In the genomic region with DNA sequence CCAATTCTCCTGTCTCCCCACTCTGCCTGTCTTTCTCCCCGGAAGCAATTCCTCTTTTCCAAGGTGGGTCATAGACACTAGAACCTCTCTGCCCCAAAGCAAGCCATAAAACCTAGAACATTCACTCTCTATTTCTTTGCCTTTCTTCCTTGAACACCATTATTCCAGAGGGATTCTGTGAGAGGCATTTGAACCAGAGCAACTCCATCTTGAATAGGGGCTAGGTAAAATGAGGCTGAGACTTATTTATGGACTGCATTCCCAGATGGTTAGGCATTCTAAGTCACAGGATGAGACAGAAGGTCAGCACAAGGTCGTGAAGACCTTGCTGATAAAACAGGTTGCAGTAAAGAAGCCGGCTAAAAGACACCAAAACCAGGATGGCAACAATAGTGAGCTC, we compare ENCODE assay signal across 1 cellular context.
TF ChIP-seq lines count a peak whose summit lies in the region.

No MANE protein-coding gene starts in this region.

TF ChIP-seq in K562, 482 proteins besides CTCF, POLR2A, EP300 and RAD21 (continued from another document):
- TF ChIP-seq SNRNP70 (optimal IDR thresholded peaks at IDR 0.05; ENCODE audit: low read depth, low read length) (no peak), ZNF75A (CRISPR knock-in tag; IDR thresholded peaks at IDR 0.05) (no peak), SREBF1 (IDR thresholded peaks at IDR 0.05; ENCODE audit: borderline replicate concordance, low read depth, low read length) (no peak), SMARCA5 (IDR thresholded peaks at IDR 0.05) (no peak), SP2 (IDR thresholded peaks at IDR 0.05; ENCODE audit: extremely low read depth, low read depth, low read length, poor library complexity, severe bottlenecking) (no peak), KDM1A (IDR thresholded peaks at IDR 0.05) (no peak), CBX2 (IDR thresholded peaks at IDR 0.05; ENCODE audit: insufficient read depth, low read length, poor library complexity, severe bottlenecking) (no peak), ZBTB33 (CRISPR knock-in tag; IDR thresholded peaks at IDR 0.05) (no peak), PTRF (tag; IDR thresholded peaks at IDR 0.05) (peak; percentile 56; the same call in 1 of the 2 replicates), ZNF518B (CRISPR knock-in tag; IDR thresholded peaks at IDR 0.05) (no peak), SETDB1 (IDR thresholded peaks at IDR 0.05; ENCODE audit: low read length) (no peak), FOXO4 (CRISPR knock-in tag; IDR thresholded peaks at IDR 0.05) (no peak), SMAD2 (IDR thresholded peaks at IDR 0.05; ENCODE audit: low read depth, low read length) (no peak), HMGN3 (IDR thresholded peaks at IDR 0.05; ENCODE audit: borderline replicate concordance, extremely low read depth, insufficient read length, low read depth, low read length) (no peak), POU5F1 (IDR thresholded peaks at IDR 0.05; ENCODE audit: borderline replicate concordance, low read depth, low read length, partially characterized antibody) (no peak), MYC (IDR thresholded peaks at IDR 0.05; ENCODE audit: low read depth, low read length) (no peak), MYC (CRISPR knock-in tag; IDR thresholded peaks at IDR 0.05; ENCODE audit: borderline replicate concordance, low read depth) (no peak), PBX2 (CRISPR knock-in tag; IDR thresholded peaks at IDR 0.05; ENCODE audit: low read depth) (no peak), PBX2 (tag; conservative IDR thresholded peaks at IDR 0.05; ENCODE audit: low read depth) (0 out of 2 replicates have a peak, but pooled peaks have one; percentile 23), ZNF174 (CRISPR knock-in tag; IDR thresholded peaks at IDR 0.05) (no peak), EWSR1 (IDR thresholded peaks at IDR 0.05; ENCODE audit: borderline replicate concordance, low read depth, partially characterized antibody) (no peak), ARNT (IDR thresholded peaks at IDR 0.05) (no peak), FOXJ2 (tag; IDR thresholded peaks at IDR 0.05) (no peak), CBX1 (IDR thresholded peaks at IDR 0.05; ENCODE audit: low read depth) (no peak), MTA2 (IDR thresholded peaks at IDR 0.05; ENCODE audit: low read depth) (no peak), GTF2F1 (IDR thresholded peaks at IDR 0.05; ENCODE audit: low read depth, low read length) (no peak), NR1H2 (CRISPR knock-in tag; IDR thresholded peaks at IDR 0.05) (no peak), RBM25 (IDR thresholded peaks at IDR 0.05; ENCODE audit: low read depth, low read length, severe bottlenecking) (no peak)
- TF ChIP-seq, protein P1, sequence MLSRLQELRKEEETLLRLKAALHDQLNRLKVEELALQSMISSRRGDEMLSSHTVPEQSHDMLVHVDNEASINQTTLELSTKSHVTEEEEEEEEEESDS (CRISPR knock-in tag; IDR thresholded peaks at IDR 0.05), result no peak
- TF ChIP-seq, protein P2, sequence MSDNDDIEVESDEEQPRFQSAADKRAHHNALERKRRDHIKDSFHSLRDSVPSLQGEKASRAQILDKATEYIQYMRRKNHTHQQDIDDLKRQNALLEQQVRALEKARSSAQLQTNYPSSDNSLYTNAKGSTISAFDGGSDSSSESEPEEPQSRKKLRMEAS (CRISPR knock-in tag; IDR thresholded peaks at IDR 0.05), result no peak
- TF ChIP-seq, protein P3, sequence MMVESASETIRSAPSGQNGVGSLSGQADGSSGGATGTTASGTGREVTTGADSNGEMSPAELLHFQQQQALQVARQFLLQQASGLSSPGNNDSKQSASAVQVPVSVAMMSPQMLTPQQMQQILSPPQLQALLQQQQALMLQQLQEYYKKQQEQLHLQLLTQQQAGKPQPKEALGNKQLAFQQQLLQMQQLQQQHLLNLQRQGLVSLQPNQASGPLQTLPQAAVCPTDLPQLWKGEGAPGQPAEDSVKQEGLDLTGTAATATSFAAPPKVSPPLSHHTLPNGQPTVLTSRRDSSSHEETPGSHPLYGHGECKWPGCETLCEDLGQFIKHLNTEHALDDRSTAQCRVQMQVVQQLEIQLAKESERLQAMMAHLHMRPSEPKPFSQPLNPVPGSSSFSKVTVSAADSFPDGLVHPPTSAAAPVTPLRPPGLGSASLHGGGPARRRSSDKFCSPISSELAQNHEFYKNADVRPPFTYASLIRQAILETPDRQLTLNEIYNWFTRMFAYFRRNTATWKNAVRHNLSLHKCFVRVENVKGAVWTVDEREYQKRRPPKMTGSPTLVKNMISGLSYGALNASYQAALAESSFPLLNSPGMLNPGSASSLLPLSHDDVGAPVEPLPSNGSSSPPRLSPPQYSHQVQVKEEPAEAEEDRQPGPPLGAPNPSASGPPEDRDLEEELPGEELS (CRISPR knock-in tag; IDR thresholded peaks at IDR 0.05; ENCODE audit: borderline replicate concordance), result no peak
- TF ChIP-seq, protein P4, sequence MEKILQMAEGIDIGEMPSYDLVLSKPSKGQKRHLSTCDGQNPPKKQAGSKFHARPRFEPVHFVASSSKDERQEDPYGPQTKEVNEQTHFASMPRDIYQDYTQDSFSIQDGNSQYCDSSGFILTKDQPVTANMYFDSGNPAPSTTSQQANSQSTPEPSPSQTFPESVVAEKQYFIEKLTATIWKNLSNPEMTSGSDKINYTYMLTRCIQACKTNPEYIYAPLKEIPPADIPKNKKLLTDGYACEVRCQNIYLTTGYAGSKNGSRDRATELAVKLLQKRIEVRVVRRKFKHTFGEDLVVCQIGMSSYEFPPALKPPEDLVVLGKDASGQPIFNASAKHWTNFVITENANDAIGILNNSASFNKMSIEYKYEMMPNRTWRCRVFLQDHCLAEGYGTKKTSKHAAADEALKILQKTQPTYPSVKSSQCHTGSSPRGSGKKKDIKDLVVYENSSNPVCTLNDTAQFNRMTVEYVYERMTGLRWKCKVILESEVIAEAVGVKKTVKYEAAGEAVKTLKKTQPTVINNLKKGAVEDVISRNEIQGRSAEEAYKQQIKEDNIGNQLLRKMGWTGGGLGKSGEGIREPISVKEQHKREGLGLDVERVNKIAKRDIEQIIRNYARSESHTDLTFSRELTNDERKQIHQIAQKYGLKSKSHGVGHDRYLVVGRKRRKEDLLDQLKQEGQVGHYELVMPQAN (IDR thresholded peaks at IDR 0.05; ENCODE audit: borderline replicate concordance), result no peak
